8 cellular contexts compared by ENCODE assay signal in genomic region chr14:89164168-89165074, GRCh38.
DNase-seq lines count a peak whose midpoint lies in the region; ATAC-seq, FAIRE-seq and TF ChIP-seq lines count a peak whose summit lies in the region.

No MANE protein-coding gene starts in this region.

- TF ChIP-seq POLR2A in H54 (IDR thresholded peaks at IDR 0.05; ENCODE audit: low read depth, low read length) = no peak

- no peak overlapping the region for H3K4me3 ChIP-seq in neural progenitor cell

- peaks cover 27% of the 10 kb centered on the region for H3K4me1 Mint-ChIP-seq in WTC11
- H3K4me1 Mint-ChIP-seq in neural progenitor cell = peaks cover 2% of the 10 kb centered on the region

- CTCF ChIA-PET in WTC11 (lab: Charles Lee) = interaction anchor here (0.8 kb wide), 1 partner anchor 124 kb away, joined by 3 read pairs; no protein-coding TSS in a partner anchor

- no peak overlapping the region for H2AFZ ChIP-seq in neural progenitor cell (replicated peaks)

- no peak overlapping the region for H3K4me2 ChIP-seq in neural progenitor cell

- peaks cover 7% of the 10 kb centered on the region for H3K9me3 Mint-ChIP-seq in WTC11
- no peaks in the 10 kb centered on the region for H3K9me3 Mint-ChIP-seq in neural progenitor cell

- peaks cover 4% of the 10 kb centered on the region for H4K20me1 ChIP-seq in neural progenitor cell (ENCODE audit: low read depth)

- H3K9me3 ChIP-seq in neural progenitor cell (ENCODE audit: low read depth) = no peaks in the 10 kb centered on the region

- H3K9ac ChIP-seq in neural progenitor cell = no peak overlapping the region

- H3K4me3 Mint-ChIP-seq in WTC11 = no peak overlapping the region
- H3K4me3 Mint-ChIP-seq in neural progenitor cell = no peak overlapping the region

- DNase-seq in WTC11 (ENCODE audit: low spot score) = no peak
- DNase-seq in neural progenitor cell (ENCODE audit: low spot score) = no peak
- DNase-seq in H54 (ENCODE audit: insufficient read length, low spot score) = no peak
- DNase-seq in NCI-H1048 (lab: John Stamatoyannopoulos, UW) = no peak
- DNase-seq in ecto neural progenitor cell (ENCODE audit: low spot score) = no peak
- DNase-seq in cerebellum (ENCODE audit: low spot score) = no peak

- TF ChIP-seq CTCF in WTC11 (IDR thresholded peaks at IDR 0.05) (no peak), neural progenitor cell (IDR thresholded peaks at IDR 0.05) (no peak)

- H3K27me3 ChIP-seq in neural progenitor cell = no peaks in the 10 kb centered on the region

- peaks cover 51% of the 10 kb centered on the region for H3K36me3 Mint-ChIP-seq in WTC11
- peaks cover 21% of the 10 kb centered on the region for H3K36me3 Mint-ChIP-seq in neural progenitor cell

- no peaks in the 10 kb centered on the region for H3K79me2 ChIP-seq in neural progenitor cell (ENCODE audit: low read depth)

- H3F3A ChIP-seq in neural progenitor cell (ENCODE audit: low read depth) = no peaks in the 10 kb centered on the region

- POLR2A ChIA-PET in WTC11 (lab: Charles Lee) = no interaction called here

- H3K36me3 ChIP-seq in neural progenitor cell = no peaks in the 10 kb centered on the region

- no peaks in the 10 kb centered on the region for H3K27me3 Mint-ChIP-seq in WTC11 (ENCODE audit: low read depth)
- H3K27me3 Mint-ChIP-seq in neural progenitor cell (ENCODE audit: insufficient read depth, low read depth) = peaks cover 6% of the 10 kb centered on the region

- peak; percentile 21 for ATAC-seq in GM18519 (IDR thresholded peaks at IDR 0.05; ENCODE audit: low FRiP score, unreplicated experiment)
- ATAC-seq in HG02623 (IDR thresholded peaks at IDR 0.05; ENCODE audit: unreplicated experiment) = peak; percentile 27
- ATAC-seq in WTC11 = no peak

- peaks cover 4% of the 10 kb centered on the region for H3K4me1 ChIP-seq in neural progenitor cell

- H3K27ac Mint-ChIP-seq in WTC11 (peak overlapping the region; percentile 43; the same call in 1 of the 2 replicates), neural progenitor cell (peak overlapping the region; percentile 12)

- FAIRE-seq in H54 (lab: Jason Lieb, UNC) = no peak

- no peak overlapping the region for H3K27ac ChIP-seq in neural progenitor cell

TF ChIP-seq in WTC11, 78 proteins besides CTCF, POLR2A, EP300 and RAD21:
- no peak for TF ChIP-seq PRRX2 (CRISPR knock-in tag; IDR thresholded peaks at IDR 0.05)
- TF ChIP-seq NFYB (CRISPR knock-in tag; conservative IDR thresholded peaks at IDR 0.05; ENCODE audit: low read depth) = no peak
- TF ChIP-seq, protein P1, sequence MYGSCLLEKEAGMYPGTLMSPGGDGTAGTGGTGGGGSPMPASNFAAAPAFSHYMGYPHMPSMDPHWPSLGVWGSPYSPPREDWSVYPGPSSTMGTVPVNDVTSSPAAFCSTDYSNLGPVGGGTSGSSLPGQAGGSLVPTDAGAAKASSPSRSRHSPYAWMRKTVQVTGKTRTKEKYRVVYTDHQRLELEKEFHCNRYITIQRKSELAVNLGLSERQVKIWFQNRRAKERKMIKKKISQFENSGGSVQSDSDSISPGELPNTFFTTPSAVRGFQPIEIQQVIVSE (CRISPR knock-in tag; IDR thresholded peaks at IDR 0.05; ENCODE audit: borderline replicate concordance) = no peak
- TF ChIP-seq, protein P2, sequence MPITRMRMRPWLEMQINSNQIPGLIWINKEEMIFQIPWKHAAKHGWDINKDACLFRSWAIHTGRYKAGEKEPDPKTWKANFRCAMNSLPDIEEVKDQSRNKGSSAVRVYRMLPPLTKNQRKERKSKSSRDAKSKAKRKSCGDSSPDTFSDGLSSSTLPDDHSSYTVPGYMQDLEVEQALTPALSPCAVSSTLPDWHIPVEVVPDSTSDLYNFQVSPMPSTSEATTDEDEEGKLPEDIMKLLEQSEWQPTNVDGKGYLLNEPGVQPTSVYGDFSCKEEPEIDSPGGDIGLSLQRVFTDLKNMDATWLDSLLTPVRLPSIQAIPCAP (CRISPR knock-in tag; IDR thresholded peaks at IDR 0.05) = no peak
- TF ChIP-seq IRF2 (CRISPR knock-in tag; IDR thresholded peaks at IDR 0.05; ENCODE audit: borderline replicate concordance, low read depth) = no peak
- no peak for TF ChIP-seq FOXP1 (CRISPR knock-in tag; IDR thresholded peaks at IDR 0.05; ENCODE audit: borderline replicate concordance)
- TF ChIP-seq NFE2L1 (CRISPR knock-in tag; IDR thresholded peaks at IDR 0.05) = no peak
- TF ChIP-seq HMGXB4 (CRISPR knock-in tag; IDR thresholded peaks at IDR 0.05) = no peak
- TF ChIP-seq ZNF423 (CRISPR knock-in tag; IDR thresholded peaks at IDR 0.05) = no peak
- TF ChIP-seq, protein P3, sequence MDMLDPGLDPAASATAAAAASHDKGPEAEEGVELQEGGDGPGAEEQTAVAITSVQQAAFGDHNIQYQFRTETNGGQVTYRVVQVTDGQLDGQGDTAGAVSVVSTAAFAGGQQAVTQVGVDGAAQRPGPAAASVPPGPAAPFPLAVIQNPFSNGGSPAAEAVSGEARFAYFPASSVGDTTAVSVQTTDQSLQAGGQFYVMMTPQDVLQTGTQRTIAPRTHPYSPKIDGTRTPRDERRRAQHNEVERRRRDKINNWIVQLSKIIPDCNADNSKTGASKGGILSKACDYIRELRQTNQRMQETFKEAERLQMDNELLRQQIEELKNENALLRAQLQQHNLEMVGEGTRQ (CRISPR knock-in tag; IDR thresholded peaks at IDR 0.05) = no peak
- no peak for TF ChIP-seq ZNF219 (CRISPR knock-in tag; IDR thresholded peaks at IDR 0.05; ENCODE audit: borderline replicate concordance)
- no peak for TF ChIP-seq TCF7 (CRISPR knock-in tag; IDR thresholded peaks at IDR 0.05; ENCODE audit: low read depth)
- TF ChIP-seq, protein P4, sequence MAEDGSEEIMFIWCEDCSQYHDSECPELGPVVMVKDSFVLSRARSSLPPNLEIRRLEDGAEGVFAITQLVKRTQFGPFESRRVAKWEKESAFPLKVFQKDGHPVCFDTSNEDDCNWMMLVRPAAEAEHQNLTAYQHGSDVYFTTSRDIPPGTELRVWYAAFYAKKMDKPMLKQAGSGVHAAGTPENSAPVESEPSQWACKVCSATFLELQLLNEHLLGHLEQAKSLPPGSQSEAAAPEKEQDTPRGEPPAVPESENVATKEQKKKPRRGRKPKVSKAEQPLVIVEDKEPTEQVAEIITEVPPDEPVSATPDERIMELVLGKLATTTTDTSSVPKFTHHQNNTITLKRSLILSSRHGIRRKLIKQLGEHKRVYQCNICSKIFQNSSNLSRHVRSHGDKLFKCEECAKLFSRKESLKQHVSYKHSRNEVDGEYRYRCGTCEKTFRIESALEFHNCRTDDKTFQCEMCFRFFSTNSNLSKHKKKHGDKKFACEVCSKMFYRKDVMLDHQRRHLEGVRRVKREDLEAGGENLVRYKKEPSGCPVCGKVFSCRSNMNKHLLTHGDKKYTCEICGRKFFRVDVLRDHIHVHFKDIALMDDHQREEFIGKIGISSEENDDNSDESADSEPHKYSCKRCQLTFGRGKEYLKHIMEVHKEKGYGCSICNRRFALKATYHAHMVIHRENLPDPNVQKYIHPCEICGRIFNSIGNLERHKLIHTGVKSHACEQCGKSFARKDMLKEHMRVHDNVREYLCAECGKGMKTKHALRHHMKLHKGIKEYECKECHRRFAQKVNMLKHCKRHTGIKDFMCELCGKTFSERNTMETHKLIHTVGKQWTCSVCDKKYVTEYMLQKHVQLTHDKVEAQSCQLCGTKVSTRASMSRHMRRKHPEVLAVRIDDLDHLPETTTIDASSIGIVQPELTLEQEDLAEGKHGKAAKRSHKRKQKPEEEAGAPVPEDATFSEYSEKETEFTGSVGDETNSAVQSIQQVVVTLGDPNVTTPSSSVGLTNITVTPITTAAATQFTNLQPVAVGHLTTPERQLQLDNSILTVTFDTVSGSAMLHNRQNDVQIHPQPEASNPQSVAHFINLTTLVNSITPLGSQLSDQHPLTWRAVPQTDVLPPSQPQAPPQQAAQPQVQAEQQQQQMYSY (CRISPR knock-in tag; IDR thresholded peaks at IDR 0.05) = no peak
- TF ChIP-seq, protein P5, sequence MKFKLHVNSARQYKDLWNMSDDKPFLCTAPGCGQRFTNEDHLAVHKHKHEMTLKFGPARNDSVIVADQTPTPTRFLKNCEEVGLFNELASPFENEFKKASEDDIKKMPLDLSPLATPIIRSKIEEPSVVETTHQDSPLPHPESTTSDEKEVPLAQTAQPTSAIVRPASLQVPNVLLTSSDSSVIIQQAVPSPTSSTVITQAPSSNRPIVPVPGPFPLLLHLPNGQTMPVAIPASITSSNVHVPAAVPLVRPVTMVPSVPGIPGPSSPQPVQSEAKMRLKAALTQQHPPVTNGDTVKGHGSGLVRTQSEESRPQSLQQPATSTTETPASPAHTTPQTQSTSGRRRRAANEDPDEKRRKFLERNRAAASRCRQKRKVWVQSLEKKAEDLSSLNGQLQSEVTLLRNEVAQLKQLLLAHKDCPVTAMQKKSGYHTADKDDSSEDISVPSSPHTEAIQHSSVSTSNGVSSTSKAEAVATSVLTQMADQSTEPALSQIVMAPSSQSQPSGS (CRISPR knock-in tag; IDR thresholded peaks at IDR 0.05; ENCODE audit: borderline replicate concordance, low read depth) = no peak
- TF ChIP-seq ESRRA (CRISPR knock-in tag; IDR thresholded peaks at IDR 0.05; ENCODE audit: borderline replicate concordance) = no peak
- no peak for TF ChIP-seq RELA (CRISPR knock-in tag; IDR thresholded peaks at IDR 0.05; ENCODE audit: borderline replicate concordance)
- no peak for TF ChIP-seq GTF2I (CRISPR knock-in tag; conservative IDR thresholded peaks at IDR 0.05)
